In the genomic region with DNA sequence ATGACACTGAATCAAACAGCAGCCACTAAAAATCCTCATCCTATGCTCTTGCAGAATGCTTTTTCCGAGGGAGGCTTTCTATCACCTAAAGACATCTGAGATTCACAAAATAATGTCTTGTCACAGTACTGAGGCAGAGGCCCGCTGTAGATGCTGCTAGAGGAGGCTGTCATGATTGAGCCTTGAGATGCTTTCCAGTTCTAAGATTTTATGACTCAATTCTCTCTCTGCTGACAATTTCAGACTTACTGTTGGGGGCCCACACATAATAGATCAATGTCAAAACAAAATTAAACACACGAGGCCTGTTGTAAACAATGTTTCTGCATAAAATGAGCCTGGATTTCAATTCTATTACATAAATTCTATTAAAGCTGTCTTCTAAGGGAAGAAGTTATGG, we compare ENCODE assay signal across 17 cellular contexts.
A peak's percentile ranks its signal among the peaks of the same experiment; 100 is the strongest.
DNase-seq lines count a peak whose midpoint lies in the region; ATAC-seq and TF ChIP-seq lines count a peak whose summit lies in the region.
"Had no signal": no experiment of that assay in that cellular context is flagged by ENCODE, and none has a peak within 500 bp of the region (broad histone marks: within the 10 kb centered on the region; RNA-seq: fewer than 3 reads in every experiment).

No MANE protein-coding gene starts in this region.

- H3K27me3 Mint-ChIP-seq in osteocyte (ENCODE audit: unreplicated experiment): no peaks in the 10 kb centered on the region

- no peak overlapping the region for H3K27ac Mint-ChIP-seq in osteocyte (ENCODE audit: unreplicated experiment)
- H3K27ac Mint-ChIP-seq: CD14-positive monocyte; CD4-positive, alpha-beta memory T cell had no signal

- intact Hi-C loops in Right ventricle myocardium superior (cut with DNase I): no loop called here

- no peak overlapping the region for H3K4me3 ChIP-seq in fibroblast of villous mesenchyme (ENCODE audit: low read depth, low read length)
- H3K4me3 ChIP-seq: A549, BLaER1, GM23248, HAP-1, K562 had no signal

- TF ChIP-seq CTCF in fibroblast of villous mesenchyme (IDR thresholded peaks at IDR 0.05; ENCODE audit: insufficient read depth, low read depth, low read length) (no peak), osteocyte (IDR thresholded peaks at IDR 0.05) (no peak)

- H3K4me1 Mint-ChIP-seq in osteocyte (ENCODE audit: unreplicated experiment): peaks cover 24% of the 10 kb centered on the region
- H3K4me1 Mint-ChIP-seq: CD14-positive monocyte; CD4-positive, alpha-beta memory T cell had no signal

- H3K4me3 Mint-ChIP-seq in osteocyte (ENCODE audit: unreplicated experiment): no peak overlapping the region
- H3K4me3 Mint-ChIP-seq: CD14-positive monocyte; CD4-positive, alpha-beta memory T cell had no signal

- no peak for ATAC-seq in Right ventricle myocardium superior (ENCODE audit: poor library complexity)
- ATAC-seq: A549, K562 had no signal

- H3K9me3 Mint-ChIP-seq in osteocyte (ENCODE audit: unreplicated experiment): no peaks in the 10 kb centered on the region
- H3K9me3 Mint-ChIP-seq: CD4-positive, alpha-beta memory T cell had no signal

- H3K36me3 Mint-ChIP-seq in osteocyte (ENCODE audit: unreplicated experiment): peaks cover 2% of the 10 kb centered on the region
- H3K36me3 Mint-ChIP-seq: CD14-positive monocyte; CD4-positive, alpha-beta memory T cell had no signal

- DNase-seq in M059J (ENCODE audit: low read depth) (peak; percentile 45), fibroblast of villous mesenchyme (ENCODE audit: low read depth) (peak; percentile 76), osteocyte (ENCODE audit: extremely low spot score, unreplicated experiment) (peak; percentile 15), COLO829 (ENCODE audit: low spot score) (no peak), NCI-H1417 treated with DMSO at 0.1 percent for 48 hours (lab: John Stamatoyannopoulos, UW) (no peak), Right ventricle myocardium superior (no peak)
- DNase-seq in activated T-cell treated with anti-CD3 and anti-CD28 coated beads, Interleukin-2, amount 50 U/mL, for 48 hours: no peak
- DNase-seq: Calu3; CD4-positive, alpha-beta memory T cell; DMS79 treated with DMSO at 0.1 percent for 48 hours; GF-D8; GM23248 had no signal

Comparison
In these comparisons a context has a peak if more than half of its experiments do, and no peak if none do; other contexts are left out.
1. DNase-seq: peak in M059J (single experiment), fibroblast of villous mesenchyme (single experiment) and osteocyte (single experiment); none in COLO829 (single experiment), NCI-H1417 treated with DMSO at 0.1 percent for 48 hours (single experiment), activated T-cell treated with anti-CD3 and anti-CD28 coated beads, Interleukin-2, amount 50 U/mL, for 48 hours (0 of 2) and Right ventricle myocardium superior (single experiment).